9 cellular contexts compared by ENCODE assay signal in the genomic region with DNA sequence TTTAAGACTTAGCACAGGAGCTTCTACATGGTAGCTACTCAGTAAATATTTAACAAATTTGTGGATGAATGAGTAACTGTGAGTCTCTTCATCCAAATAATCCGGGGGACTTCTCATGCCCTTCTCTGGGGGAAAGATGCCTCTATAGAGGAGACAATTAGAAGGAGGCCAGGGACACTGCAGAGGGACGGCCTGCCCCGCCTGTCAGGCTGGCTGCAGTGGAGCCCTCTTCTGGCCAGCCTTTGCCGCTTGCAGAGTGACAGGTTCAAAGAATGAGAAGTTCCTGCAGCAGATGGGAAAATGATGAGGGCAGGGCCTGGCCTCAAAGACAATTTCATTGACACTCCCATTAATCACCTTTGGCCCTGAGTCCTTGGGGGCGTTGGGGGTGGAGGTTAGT.
DNase-seq lines count a peak whose midpoint lies in the region; ATAC-seq, FAIRE-seq and TF ChIP-seq lines count a peak whose summit lies in the region.
"Had no signal": no experiment of that assay in that cellular context is flagged by ENCODE, and none has a peak within 500 bp of the region (broad histone marks: within the 10 kb centered on the region; RNA-seq: fewer than 3 reads in every experiment).

No MANE protein-coding gene starts in this region.

- no peak overlapping the region for H3K4me3 ChIP-seq in A549
- H3K4me3 ChIP-seq in esophagus muscularis mucosa, result no peak overlapping the region

- H3K27me3 ChIP-seq in esophagus muscularis mucosa, result no peaks in the 10 kb centered on the region

- H3K4me1 Mint-ChIP-seq in T-cell, result peaks cover 0 to 9% (median 2%) of the 10 kb centered on the region in 3 donors

- H3K27ac ChIP-seq in A549, result no peak overlapping the region
- H3K27ac ChIP-seq in esophagus muscularis mucosa (replicated peaks in 1 of 4), result no peak overlapping the region

- TF ChIP-seq EP300 in A549 (IDR thresholded peaks at IDR 0.05) (no peak), esophagus muscularis mucosa (IDR thresholded peaks at IDR 0.05) (no peak)

- no peaks in the 10 kb centered on the region for H3K36me3 Mint-ChIP-seq in T-cell

- TF ChIP-seq CTCF in A549 (IDR thresholded peaks at IDR 0.05) (no peak; the same call in 1 of the 3 replicates), esophagus muscularis mucosa (IDR thresholded peaks at IDR 0.05) (peak in 2 of 3 experiments; percentile 14 to 34)

- DNase-seq in A549 (ENCODE audit: low read depth in 1 of 2, low spot score in 1 of 2) (peak in 1 of 2 experiments; percentile 22), T-cell (peak in 22 of 34 experiments; percentile 7 to 48 (median 22)), esophagus muscularis mucosa (ENCODE audit: extremely low spot score) (no peak), retina (peak; percentile 59)

- H3K4me2 ChIP-seq in A549, result no peak overlapping the region

- no peaks in the 10 kb centered on the region for H3K4me1 ChIP-seq in A549
- H3K4me1 ChIP-seq in esophagus muscularis mucosa, result peaks cover 6 to 12% (median 12%) of the 10 kb centered on the region in 4 donors

- H3K4me3 Mint-ChIP-seq in T-cell, result no peak overlapping the region

- no peaks in the 10 kb centered on the region for H3K9me3 Mint-ChIP-seq in T-cell

- CTCF ChIA-PET in A549 (lab: Yijun Ruan, JAX), result no interaction called here
- CTCF ChIA-PET in T-cell (lab: Charles Lee), result no interaction called here

- TF ChIP-seq RAD21 in A549 (conservative IDR thresholded peaks at IDR 0.05 in 1 of 2, IDR thresholded peaks at IDR 0.05 in 1 of 2), result peak; percentile 18 to 42; a peak in 2 of 5 replicates

- H3K27ac Mint-ChIP-seq in T-cell, result no peak overlapping the region

- intact Hi-C loops in esophagus muscularis mucosa (cut with DNase I), result no loop called here

- TF ChIP-seq POLR2A in A549 (IDR thresholded peaks at IDR 0.05; ENCODE audit: low read length), result no peak
- no peak for TF ChIP-seq POLR2A in esophagus muscularis mucosa (IDR thresholded peaks at IDR 0.05; ENCODE audit: low read depth)

- 3% methylated on average over 4 of the region's 5 CpGs for WGBS in A549 (ENCODE audit: missing lambda C conversion rate)
- WGBS in esophagus muscularis mucosa, result 69% methylated on average over 5 of the region's 5 CpGs

- ATAC-seq in A549 (peak; percentile 56 to 86; a peak in 3 of 6 replicates), GM18868 (IDR thresholded peaks at IDR 0.05; ENCODE audit: unreplicated experiment) (peak; percentile 43), T-cell (replicated peaks in 1 of 4) (peak in 1 of 4 experiments; percentile 37), HG02588 (IDR thresholded peaks at IDR 0.05; ENCODE audit: unreplicated experiment) (no peak), GM21619 (IDR thresholded peaks at IDR 0.05; ENCODE audit: unreplicated experiment) (no peak), GM19324 (IDR thresholded peaks at IDR 0.05; ENCODE audit: low FRiP score, unreplicated experiment) (no peak)

- H3K9me3 ChIP-seq in A549 (no peaks in the 10 kb centered on the region), esophagus muscularis mucosa (no peaks in the 10 kb centered on the region)

- POLR2A ChIA-PET in A549 (lab: Yijun Ruan, JAX), result no interaction called here
- POLR2A ChIA-PET in T-cell (lab: Charles Lee), result no interaction called here

- FAIRE-seq in A549 (lab: Jason Lieb, UNC), result no peak
- FAIRE-seq: GM18507 had no signal

- H3K36me3 ChIP-seq in esophagus muscularis mucosa, result no peaks in the 10 kb centered on the region

- H3K27me3 Mint-ChIP-seq in T-cell, result peaks cover 0 to 51% of the 10 kb centered on the region in 2 donors

TF ChIP-seq in A549, 52 proteins besides CTCF, POLR2A, EP300 and RAD21:
- TF ChIP-seq SMC3 (IDR thresholded peaks at IDR 0.05), result peak; percentile 40; the same call in 2 of the 3 replicates
- TF ChIP-seq SREBF2 (IDR thresholded peaks at IDR 0.05), result no peak
TF ChIP-seq in A549: peak in this region for 1.

Comparison
In these comparisons a context has a peak if more than half of its experiments do, and no peak if none do; other contexts are left out.
1. ATAC-seq: peak in A549 (2 of 2) and GM18868 (single experiment); none in HG02588 (single experiment), GM21619 (single experiment) and GM19324 (single experiment).